In the genomic region with DNA sequence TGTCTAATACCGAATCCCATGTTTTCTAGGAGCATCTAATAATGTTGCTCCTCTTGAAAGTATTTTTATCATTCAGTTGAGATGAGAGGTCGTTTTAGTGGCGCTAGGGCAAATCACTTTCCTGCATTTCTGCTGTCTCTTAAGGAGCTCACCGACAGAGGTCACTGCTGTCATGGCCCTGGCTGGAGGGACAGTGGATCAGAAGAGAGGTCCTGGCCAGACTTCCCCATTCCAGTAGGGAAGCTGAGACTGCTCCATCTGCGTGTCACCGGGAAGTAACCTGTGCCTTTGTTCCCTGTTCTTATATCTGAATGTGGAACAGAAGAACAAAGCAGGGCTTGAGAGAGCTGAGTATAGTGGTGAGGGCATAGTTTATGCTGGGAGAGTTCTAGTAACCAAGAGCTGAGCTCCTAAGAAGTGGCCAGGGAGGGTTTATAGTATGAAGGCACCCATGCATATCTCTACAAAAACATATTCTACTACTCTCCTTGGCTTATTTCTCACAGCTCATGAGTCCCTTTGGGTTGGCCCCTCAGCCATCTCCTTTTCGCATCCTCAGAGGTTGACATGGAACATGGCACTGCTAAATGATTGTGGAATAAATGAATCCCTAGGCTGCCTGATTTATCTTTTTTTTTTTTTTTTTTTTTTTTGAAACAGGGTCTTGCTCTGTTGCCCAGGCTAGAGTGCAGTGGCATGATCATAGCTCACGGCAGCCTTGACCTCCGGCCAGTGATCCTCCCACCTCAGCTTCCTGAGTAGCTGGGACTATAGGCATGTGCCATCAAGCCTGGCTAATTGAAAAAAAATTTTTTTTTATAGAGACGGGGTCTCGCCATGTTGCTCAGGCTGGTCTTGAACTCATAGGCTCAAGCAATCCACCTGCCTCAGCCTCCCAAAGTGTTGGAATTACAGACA, we compare ENCODE assay signal across 2 cellular contexts.
TF ChIP-seq lines count a peak whose summit lies in the region.

No MANE protein-coding gene starts in this region.

TF ChIP-seq in SK-N-SH, 30 proteins besides CTCF, POLR2A, EP300 and RAD21 (continued from another document):
- TF ChIP-seq JUND (IDR thresholded peaks at IDR 0.05) (no peak), TAF1 (IDR thresholded peaks at IDR 0.05; ENCODE audit: borderline replicate concordance, low read depth, low read length) (no peak), SMC3 (IDR thresholded peaks at IDR 0.05; ENCODE audit: low read depth, low read length) (no peak), TEAD4 (IDR thresholded peaks at IDR 0.05; ENCODE audit: borderline replicate concordance, insufficient read depth) (no peak), RXRA (IDR thresholded peaks at IDR 0.05; ENCODE audit: borderline replicate concordance, low read depth) (no peak), RFX5 (IDR thresholded peaks at IDR 0.05; ENCODE audit: low read length) (no peak), NRF1 (IDR thresholded peaks at IDR 0.05; ENCODE audit: low read depth, low read length) (no peak), SIN3A (IDR thresholded peaks at IDR 0.05; ENCODE audit: borderline replicate concordance, low read depth, low read length) (no peak), CHD2 (IDR thresholded peaks at IDR 0.05; ENCODE audit: low read length, partially characterized antibody) (no peak), MEF2A (IDR thresholded peaks at IDR 0.05; ENCODE audit: borderline replicate concordance, low read depth) (no peak)
- TF ChIP-seq, protein P1, sequence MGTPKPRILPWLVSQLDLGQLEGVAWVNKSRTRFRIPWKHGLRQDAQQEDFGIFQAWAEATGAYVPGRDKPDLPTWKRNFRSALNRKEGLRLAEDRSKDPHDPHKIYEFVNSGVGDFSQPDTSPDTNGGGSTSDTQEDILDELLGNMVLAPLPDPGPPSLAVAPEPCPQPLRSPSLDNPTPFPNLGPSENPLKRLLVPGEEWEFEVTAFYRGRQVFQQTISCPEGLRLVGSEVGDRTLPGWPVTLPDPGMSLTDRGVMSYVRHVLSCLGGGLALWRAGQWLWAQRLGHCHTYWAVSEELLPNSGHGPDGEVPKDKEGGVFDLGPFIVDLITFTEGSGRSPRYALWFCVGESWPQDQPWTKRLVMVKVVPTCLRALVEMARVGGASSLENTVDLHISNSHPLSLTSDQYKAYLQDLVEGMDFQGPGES (IDR thresholded peaks at IDR 0.05; ENCODE audit: low read depth, low read length), result no peak
- TF ChIP-seq, protein P2, sequence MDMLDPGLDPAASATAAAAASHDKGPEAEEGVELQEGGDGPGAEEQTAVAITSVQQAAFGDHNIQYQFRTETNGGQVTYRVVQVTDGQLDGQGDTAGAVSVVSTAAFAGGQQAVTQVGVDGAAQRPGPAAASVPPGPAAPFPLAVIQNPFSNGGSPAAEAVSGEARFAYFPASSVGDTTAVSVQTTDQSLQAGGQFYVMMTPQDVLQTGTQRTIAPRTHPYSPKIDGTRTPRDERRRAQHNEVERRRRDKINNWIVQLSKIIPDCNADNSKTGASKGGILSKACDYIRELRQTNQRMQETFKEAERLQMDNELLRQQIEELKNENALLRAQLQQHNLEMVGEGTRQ (IDR thresholded peaks at IDR 0.05; ENCODE audit: borderline replicate concordance, low read depth, low read length), result no peak

TF ChIP-seq in SK-N-SH treated with all-trans-retinoic acid at 6 μM for 48 hours, 23 proteins besides CTCF, POLR2A, EP300 and RAD21 (continued from another document):
- TF ChIP-seq, protein P3, sequence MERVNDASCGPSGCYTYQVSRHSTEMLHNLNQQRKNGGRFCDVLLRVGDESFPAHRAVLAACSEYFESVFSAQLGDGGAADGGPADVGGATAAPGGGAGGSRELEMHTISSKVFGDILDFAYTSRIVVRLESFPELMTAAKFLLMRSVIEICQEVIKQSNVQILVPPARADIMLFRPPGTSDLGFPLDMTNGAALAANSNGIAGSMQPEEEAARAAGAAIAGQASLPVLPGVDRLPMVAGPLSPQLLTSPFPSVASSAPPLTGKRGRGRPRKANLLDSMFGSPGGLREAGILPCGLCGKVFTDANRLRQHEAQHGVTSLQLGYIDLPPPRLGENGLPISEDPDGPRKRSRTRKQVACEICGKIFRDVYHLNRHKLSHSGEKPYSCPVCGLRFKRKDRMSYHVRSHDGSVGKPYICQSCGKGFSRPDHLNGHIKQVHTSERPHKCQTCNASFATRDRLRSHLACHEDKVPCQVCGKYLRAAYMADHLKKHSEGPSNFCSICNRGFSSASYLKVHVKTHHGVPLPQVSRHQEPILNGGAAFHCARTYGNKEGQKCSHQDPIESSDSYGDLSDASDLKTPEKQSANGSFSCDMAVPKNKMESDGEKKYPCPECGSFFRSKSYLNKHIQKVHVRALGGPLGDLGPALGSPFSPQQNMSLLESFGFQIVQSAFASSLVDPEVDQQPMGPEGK (CRISPR knock-in tag; IDR thresholded peaks at IDR 0.05; ENCODE audit: borderline replicate concordance), result no peak
- TF ChIP-seq ESRRG (CRISPR knock-in tag; IDR thresholded peaks at IDR 0.05) (no peak), ZNF8 (CRISPR knock-in tag; IDR thresholded peaks at IDR 0.05) (no peak), BACH2 (CRISPR knock-in tag; IDR thresholded peaks at IDR 0.05; ENCODE audit: borderline replicate concordance) (no peak)
